14 cellular contexts compared by ENCODE assay signal in the genomic region with DNA sequence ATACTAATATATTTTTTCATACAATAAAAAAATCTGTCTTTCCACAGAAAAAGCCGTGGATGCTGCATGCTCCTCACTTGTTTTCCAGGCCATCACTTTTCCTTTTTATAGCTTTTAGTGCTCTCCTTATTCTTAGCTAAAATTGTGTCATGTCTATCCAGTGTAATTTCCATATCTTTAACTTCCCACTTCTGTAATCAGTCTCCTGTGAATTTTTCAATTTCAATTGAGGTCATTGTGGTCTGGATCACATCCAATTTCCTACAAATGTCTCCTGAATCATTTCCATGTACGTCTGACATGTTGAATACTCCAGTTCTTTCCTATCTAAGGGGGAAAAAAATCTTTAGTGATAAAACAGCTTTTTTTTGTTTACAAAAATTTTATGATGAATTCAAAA.
A peak's percentile ranks its signal among the peaks of the same experiment; 100 is the strongest.
DNase-seq lines count a peak whose midpoint lies in the region; ATAC-seq and TF ChIP-seq lines count a peak whose summit lies in the region.
"Had no signal": no experiment of that assay in that cellular context is flagged by ENCODE, and none has a peak within 500 bp of the region (broad histone marks: within the 10 kb centered on the region; RNA-seq: fewer than 3 reads in every experiment).

No MANE protein-coding gene starts in this region.

- H3K4me1 ChIP-seq in OCI-LY1 (ENCODE audit: insufficient read depth, low read length, severe bottlenecking): peaks cover 5% of the 10 kb centered on the region
- H3K4me1 ChIP-seq: pancreas, tibial artery had no signal

- H3K27me3 Mint-ChIP-seq in activated T-cell treated with anti-CD3 and anti-CD28 coated beads, Interleukin-2, amount 50 U/mL, for 72 hours (ENCODE audit: low read depth): no peaks in the 10 kb centered on the region

- no peak for ATAC-seq in activated T-cell treated with anti-CD3 and anti-CD28 coated beads, Interleukin-2, amount 50 U/mL, for 72 hours (replicated peaks in 1 of 2)
- no peak for ATAC-seq in HG03378 (IDR thresholded peaks at IDR 0.05; ENCODE audit: unreplicated experiment)

- H3F3A ChIP-seq in OCI-LY1 (ENCODE audit: insufficient read depth, low read length): no peaks in the 10 kb centered on the region

- no peak overlapping the region for H3K4me3 Mint-ChIP-seq in activated T-cell treated with anti-CD3 and anti-CD28 coated beads, Interleukin-2, amount 50 U/mL, for 72 hours
- H3K4me3 Mint-ChIP-seq: activated naive CD4-positive, alpha-beta T cell treated with anti-CD3 and anti-CD28 coated beads, Interleukin-2, amount 10 ng/mL, durations not matched to agents 7 days and 5 days had no signal

- H3K4me3 ChIP-seq in OCI-LY1 (ENCODE audit: low read depth, low read length, poor library complexity, severe bottlenecking) (no peak overlapping the region), choroid plexus epithelial cell (ENCODE audit: low read depth, low read length) (no peak overlapping the region)
- H3K4me3 ChIP-seq: pancreas, tibial artery had no signal

- no peak overlapping the region for H3K9ac ChIP-seq in OCI-LY1 (ENCODE audit: low read length)

- H3K9me2 ChIP-seq in OCI-LY1 (ENCODE audit: low read depth, low read length): no peaks in the 10 kb centered on the region

- TF ChIP-seq CTCF in OCI-LY1 (IDR thresholded peaks at IDR 0.05; ENCODE audit: low read length) (no peak), choroid plexus epithelial cell (conservative IDR thresholded peaks at IDR 0.05; ENCODE audit: low read depth, low read length) (no peak)

- no peak overlapping the region for H3K27ac ChIP-seq in OCI-LY1 (ENCODE audit: low read depth, low read length, poor library complexity, severe bottlenecking)
- H3K27ac ChIP-seq: pancreas, tibial artery had no signal

- H3K9me3 Mint-ChIP-seq in activated T-cell treated with anti-CD3 and anti-CD28 coated beads, Interleukin-2, amount 50 U/mL, for 72 hours: peaks cover 5 to 9% of the 10 kb centered on the region in 2 donors

- H2AFZ ChIP-seq in OCI-LY1 (ENCODE audit: low read length): 0 out of 2 replicates have a peak overlapping the region, but pooled peaks have one; percentile 16

- no peaks in the 10 kb centered on the region for H3K27me3 ChIP-seq in OCI-LY1 (ENCODE audit: insufficient read depth, low read length)
- H3K27me3 ChIP-seq: pancreas, tibial artery had no signal

- no peaks in the 10 kb centered on the region for H4K20me1 ChIP-seq in OCI-LY1 (ENCODE audit: insufficient read depth, low read length)

- no peaks in the 10 kb centered on the region for H3K36me3 ChIP-seq in OCI-LY1 (ENCODE audit: insufficient read depth, low read length)
- H3K36me3 ChIP-seq: pancreas, tibial artery had no signal

- no peak for DNase-seq in activated T-cell treated with anti-CD3 and anti-CD28 coated beads, Interleukin-2, amount 50 U/mL, for 72 hours
- DNase-seq in activated T-cell treated with anti-CD3 and anti-CD28 coated beads for 4 hours: no peak
- DNase-seq in choroid plexus epithelial cell (ENCODE audit: low read depth): peak; percentile 91
- DNase-seq in renal cortical epithelial cell (ENCODE audit: low read depth): peak; percentile 85
- DNase-seq in NK-92 (lab: John Stamatoyannopoulos, UW; ENCODE audit: unreplicated experiment): no peak
- DNase-seq in D341Med (ENCODE audit: low spot score): no peak
- DNase-seq: activated CD4-positive, alpha-beta T cell treated with anti-CD3 and anti-CD28 coated beads, Interleukin-2, amount 50 U/mL, for 1 hour; activated naive CD4-positive, alpha-beta T cell treated with anti-CD3 and anti-CD28 coated beads, Interleukin-2, amount 10 ng/mL, durations not matched to agents 7 days and 5 days; NCI-H1694 treated with DMSO at 0.1 percent for 48 hours; pancreas; SHP77 treated with DMSO at 0.1 percent for 48 hours; tibial artery had no signal

- H3K9me3 ChIP-seq in OCI-LY1 (ENCODE audit: low read length): peaks cover 2% of the 10 kb centered on the region; the same call in 1 of the 2 replicates
- H3K9me3 ChIP-seq: pancreas, tibial artery had no signal

- no peaks in the 10 kb centered on the region for H3K4me1 Mint-ChIP-seq in activated T-cell treated with anti-CD3 and anti-CD28 coated beads, Interleukin-2, amount 50 U/mL, for 72 hours (ENCODE audit: low read depth)
- H3K4me1 Mint-ChIP-seq: activated naive CD4-positive, alpha-beta T cell treated with anti-CD3 and anti-CD28 coated beads, Interleukin-2, amount 10 ng/mL, durations not matched to agents 7 days and 5 days had no signal

- peaks cover 0 to 1% of the 10 kb centered on the region in 2 donors for H3K36me3 Mint-ChIP-seq in activated T-cell treated with anti-CD3 and anti-CD28 coated beads, Interleukin-2, amount 50 U/mL, for 72 hours (ENCODE audit: insufficient read depth in 2 of 2)
- H3K36me3 Mint-ChIP-seq: activated naive CD4-positive, alpha-beta T cell treated with anti-CD3 and anti-CD28 coated beads, Interleukin-2, amount 10 ng/mL, durations not matched to agents 7 days and 5 days had no signal

- H3K4me2 ChIP-seq in OCI-LY1 (ENCODE audit: low read length): no peak overlapping the region

- peak overlapping the region; percentile 20 for H3K27ac Mint-ChIP-seq in activated T-cell treated with anti-CD3 and anti-CD28 coated beads, Interleukin-2, amount 50 U/mL, for 72 hours
- H3K27ac Mint-ChIP-seq: activated naive CD4-positive, alpha-beta T cell treated with anti-CD3 and anti-CD28 coated beads, Interleukin-2, amount 10 ng/mL, durations not matched to agents 7 days and 5 days had no signal

- H3K79me2 ChIP-seq in OCI-LY1 (ENCODE audit: insufficient read depth, low read length): no peaks in the 10 kb centered on the region

Comparison
In these comparisons a context has a peak if more than half of its experiments do, and no peak if none do; other contexts are left out.
1. DNase-seq: peak in choroid plexus epithelial cell (single experiment) and renal cortical epithelial cell (single experiment); none in activated T-cell treated with anti-CD3 and anti-CD28 coated beads, Interleukin-2, amount 50 U/mL, for 72 hours (0 of 2), activated T-cell treated with anti-CD3 and anti-CD28 coated beads for 4 hours (single experiment), NK-92 (single experiment) and D341Med (single experiment).